ENCODE assay signal across 1 cellular context in the genomic region with DNA sequence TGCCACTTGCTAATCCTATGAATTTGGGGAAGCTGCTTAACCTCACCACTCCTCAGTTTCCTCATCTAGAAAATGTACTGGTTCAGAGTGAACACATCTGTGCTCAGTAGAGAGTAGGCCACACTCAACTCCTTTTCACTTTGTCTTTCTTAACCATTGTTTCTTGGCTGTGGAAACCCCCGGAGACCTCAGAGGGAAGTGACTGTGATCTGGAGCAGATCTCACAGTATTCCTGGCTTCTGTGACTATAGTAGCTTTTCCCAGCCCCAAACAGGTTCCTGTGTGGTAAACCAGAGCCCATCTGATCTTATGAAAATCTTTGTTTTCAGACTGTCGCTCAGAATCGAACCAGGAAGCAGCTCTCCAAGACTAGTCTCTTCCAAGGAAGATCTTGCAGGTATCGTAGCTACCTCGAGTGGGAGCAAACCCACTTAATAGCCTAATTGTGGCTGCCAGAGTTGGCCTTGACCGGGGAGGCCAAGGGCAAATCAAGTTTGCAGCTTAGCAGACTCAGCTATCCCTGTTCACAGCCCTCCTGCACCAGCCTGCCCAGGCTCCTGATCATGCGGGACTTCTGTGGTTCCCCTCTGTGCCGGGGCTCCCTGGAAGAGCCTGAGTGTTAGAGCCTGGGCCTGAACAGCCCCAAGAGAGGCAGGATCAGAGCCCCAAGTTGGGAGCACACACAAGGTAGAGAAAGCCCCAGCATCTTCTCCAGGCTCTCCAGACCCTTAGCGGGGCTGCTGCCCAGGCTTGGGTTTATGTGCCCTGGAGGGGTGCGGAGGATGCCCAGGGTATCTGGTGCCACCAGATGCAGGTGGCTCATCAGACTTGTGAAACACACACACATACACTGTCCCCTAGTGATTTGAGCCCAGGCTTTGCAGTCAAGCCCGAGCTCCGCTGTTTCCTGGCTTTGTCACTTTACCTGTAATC.
TF ChIP-seq lines count a peak whose summit lies in the region.

No MANE protein-coding gene starts in this region.

TF ChIP-seq in endothelial cell of umbilical vein, 7 proteins besides CTCF, POLR2A, EP300 and RAD21 (continued from another document):
- no peak for TF ChIP-seq GATA2 (IDR thresholded peaks at IDR 0.05; ENCODE audit: insufficient read depth, insufficient read length, low read depth, low read length)
- no peak for TF ChIP-seq MYC (IDR thresholded peaks at IDR 0.05; ENCODE audit: low read depth, low read length)
- TF ChIP-seq, protein P1, sequence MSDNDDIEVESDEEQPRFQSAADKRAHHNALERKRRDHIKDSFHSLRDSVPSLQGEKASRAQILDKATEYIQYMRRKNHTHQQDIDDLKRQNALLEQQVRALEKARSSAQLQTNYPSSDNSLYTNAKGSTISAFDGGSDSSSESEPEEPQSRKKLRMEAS (IDR thresholded peaks at IDR 0.05; ENCODE audit: insufficient read depth, insufficient read length): no peak
- no peak for TF ChIP-seq POLR2AphosphoS5 (IDR thresholded peaks at IDR 0.05; ENCODE audit: insufficient read depth, low read depth, low read length)
